Comparison of ENCODE assay signal across 8 cellular contexts in genomic region chr22:37544955-37545702, GRCh38. TPM values are rescaled to one million over a fixed set of nuclear protein-coding genes. Genes with fewer than 3 reads are reported as not detected.
DNase-seq lines count a peak whose midpoint lies in the region; ATAC-seq, FAIRE-seq and TF ChIP-seq lines count a peak whose summit lies in the region.

No MANE protein-coding gene starts in this region.

- H3K79me2 ChIP-seq in mammary epithelial cell (ENCODE audit: insufficient read depth, low read length) (no peaks in the 10 kb centered on the region), keratinocyte (ENCODE audit: control insufficient read depth, insufficient read depth, low read length) (no peaks in the 10 kb centered on the region)

- 45% methylated on average over 6 of the region's 11 CpGs for WGBS in mammary epithelial cell (ENCODE audit: low coverage, missing lambda C conversion rate)

- FAIRE-seq in keratinocyte (lab: Jason Lieb, UNC): peak; percentile 64

- H3K27me3 ChIP-seq in mammary epithelial cell (ENCODE audit: insufficient read depth, low read length) (no peaks in the 10 kb centered on the region), keratinocyte (ENCODE audit: control insufficient read depth, extremely low read depth, insufficient read depth, low read length) (no peaks in the 10 kb centered on the region)

- intact Hi-C loops in mammary epithelial cell (cut with micrococcal nuclease): loop anchor here (1.0 to 5.0 kb wide), 4 partner anchors 18 to 232 kb away; no protein-coding TSS in a partner anchor

- no peaks in the 10 kb centered on the region for H3K36me3 Mint-ChIP-seq in T-cell

- H4K20me1 ChIP-seq in mammary epithelial cell (ENCODE audit: insufficient read depth, low read length) (no peaks in the 10 kb centered on the region), keratinocyte (ENCODE audit: control insufficient read depth, extremely low read depth, insufficient read depth, low read length) (no peaks in the 10 kb centered on the region)

- POLR2A ChIA-PET in T-cell (lab: Charles Lee): no interaction called here

- CTCF ChIA-PET in T-cell (lab: Charles Lee): interaction anchor here in 1 of 2 donors (0.6 to 1.2 kb wide), 3 partner anchors 17 to 84 kb away, joined by 3 to 5 read pairs (median 3); no protein-coding TSS in a partner anchor
- CTCF ChIA-PET in mammary epithelial cell (lab: Charles Lee; ENCODE audit: low non-redundant PET): no interaction called here

- DNase-seq in AG09319 (ENCODE audit: extremely low read depth, low read depth) (no peak), HCEC 1CT (peak; percentile 46), T-cell (peak in 19 of 34 experiments; percentile 11 to 52 (median 34)), mammary epithelial cell (peak; percentile 80), keratinocyte (ENCODE audit: low read depth, low spot score) (no peak)
- peak; percentile 42 to 43 for DNase-seq in stimulated activated CD4-positive, alpha-beta T cell treated with anti-CD3 and anti-CD28 coated beads, Interleukin-1b, Interleukin-23, amount 100 ng/mL, for 4 hours (ENCODE audit: low read depth in 2 of 2)

- in situ Hi-C loops in mammary epithelial cell (cut with MboI; ENCODE audit: low sequenced_read_pairs in 2 of 2): no loop called here

- dilution Hi-C loops in mammary epithelial cell (cut with HindIII; ENCODE audit: low sequenced_read_pairs): loop anchor here (5.0 kb wide), 2 partner anchors 48 to 202 kb away; no protein-coding TSS in a partner anchor
- dilution Hi-C loops in keratinocyte (cut with MboI; ENCODE audit: extremely low pct_ligation_motif_present, low sequenced_read_pairs): no loop called here

- H3K4me3 ChIP-seq in mammary epithelial cell (replicated peaks in 1 of 3; ENCODE audit: insufficient read depth in 1 of 3, low read depth in 2 of 3, low read length in 3 of 3) (no peak overlapping the region), keratinocyte (ENCODE audit: control insufficient read depth in 2 of 3, extremely low read depth in 1 of 3, insufficient read depth in 2 of 3, low read depth in 1 of 3, low read length in 3 of 3) (peak overlapping the region; percentile 38 to 43 (median 39))

- peaks cover 14 to 24% (median 18%) of the 10 kb centered on the region in 3 donors for H3K4me1 Mint-ChIP-seq in T-cell

- no peaks in the 10 kb centered on the region for H3K36me3 ChIP-seq in mammary epithelial cell (ENCODE audit: insufficient read depth, low read length)
- H3K36me3 ChIP-seq in keratinocyte (ENCODE audit: control insufficient read depth in 2 of 2, extremely low read depth in 1 of 2, insufficient read depth in 2 of 2, low read length in 2 of 2): no peaks in the 10 kb centered on the region

- H3K4me3 Mint-ChIP-seq in T-cell: no peak overlapping the region

- peaks cover 9 to 12% of the 10 kb centered on the region in 2 donors for H3K27me3 Mint-ChIP-seq in T-cell

- no peaks in the 10 kb centered on the region for H3K9me3 Mint-ChIP-seq in T-cell

- H2AFZ ChIP-seq in mammary epithelial cell (ENCODE audit: low read depth, low read length) (peak overlapping the region; percentile 80), keratinocyte (ENCODE audit: control insufficient read depth, low read length) (no peak overlapping the region)

- peak overlapping the region; percentile 66 for H3K27ac ChIP-seq in mammary epithelial cell (ENCODE audit: insufficient read depth, low read depth, low read length)
- peak overlapping the region; percentile 83 for H3K27ac ChIP-seq in keratinocyte (ENCODE audit: control insufficient read depth, insufficient read depth, low read length)

- H3K4me1 ChIP-seq in mammary epithelial cell (ENCODE audit: insufficient read depth, low read length) (peaks cover 51% of the 10 kb centered on the region), keratinocyte (ENCODE audit: control insufficient read depth, extremely low read depth, insufficient read depth, low read length) (peaks cover 54% of the 10 kb centered on the region)

- H3K27ac Mint-ChIP-seq in T-cell: no peak overlapping the region

- H3K9me1 ChIP-seq in keratinocyte (ENCODE audit: control insufficient read depth, extremely low read depth, insufficient read depth, low read length): no peaks in the 10 kb centered on the region

- ATAC-seq in T-cell (replicated peaks in 1 of 4): peak; percentile 34 to 60 (median 53)
- ATAC-seq in GM21390 (IDR thresholded peaks at IDR 0.05; ENCODE audit: unreplicated experiment): no peak
- ATAC-seq in GM21447 (IDR thresholded peaks at IDR 0.05; ENCODE audit: unreplicated experiment): no peak

- H3K4me2 ChIP-seq in mammary epithelial cell (ENCODE audit: insufficient read depth, low read depth, low read length) (peak overlapping the region; percentile 70), keratinocyte (ENCODE audit: control insufficient read depth, extremely low read depth, insufficient read depth, low read depth, low read length) (peak overlapping the region; percentile 77)

- H3K9me3 ChIP-seq in mammary epithelial cell (replicated peaks; ENCODE audit: insufficient read depth, low read length): no peaks in the 10 kb centered on the region
- H3K9me3 ChIP-seq in keratinocyte (ENCODE audit: control insufficient read depth, low read depth, low read length): no peaks in the 10 kb centered on the region

- TF ChIP-seq CTCF in AG09319 (IDR thresholded peaks at IDR 0.05; ENCODE audit: low read depth, low read length) (peak; percentile 91), mammary epithelial cell (conservative IDR thresholded peaks at IDR 0.05 in 1 of 2, IDR thresholded peaks at IDR 0.05 in 1 of 2; ENCODE audit: extremely low read depth in 1 of 2, insufficient read depth in 1 of 2, low read depth in 1 of 2, low read length in 2 of 2) (peak; percentile 79 to 83), keratinocyte (optimal IDR thresholded peaks at IDR 0.05 in 1 of 3, IDR thresholded peaks at IDR 0.05 in 1 of 3, conservative IDR thresholded peaks at IDR 0.05 in 1 of 3; ENCODE audit: extremely low read depth in 1 of 3, insufficient read depth in 2 of 3, low read length in 3 of 3) (peak; percentile 83 to 92 (median 85))

- no TSS peak for BruUV-seq in mammary epithelial cell (replicated peaks; lab: Mats Ljungman, UMichigan)

- peak overlapping the region; percentile 54 for H3K9ac ChIP-seq in mammary epithelial cell (ENCODE audit: insufficient read depth, low read length)
- peak overlapping the region; percentile 66 for H3K9ac ChIP-seq in keratinocyte (ENCODE audit: control insufficient read depth, extremely low read depth, insufficient read depth, low read length)

RNA-seq across cellular contexts. Expression of gene CDC42EP1, which starts 15.2 kb away (rescaled TPM):
- total RNA-seq in T-cell (under 1 TPM in 3 of 5 donors, not detected in 2; 0.47 to 0.73 (median 0.62) TPM), mammary epithelial cell (10 to 100 TPM; 17.5 to 98.4 TPM)
- polyA plus RNA-seq in mammary epithelial cell (12.7 TPM), keratinocyte (10.5 to 18.4 TPM (median 13.5 TPM) in 3 replicates)
- polyA minus RNA-seq in mammary epithelial cell (32.2 TPM), keratinocyte (7.8 to 54.4 TPM (median 10.1 TPM) in 3 replicates)
- polyA plus RNA-seq in keratinocyte (2011; ENCODE audit: low read depth): 6.4 TPM
- 11.7 and 31.5 TPM in 2 replicates for polyA plus RNA-seq in keratinocyte (2011; cell fraction: cytosol; rRNA removed)
- 16.0 and 26.2 TPM in 2 replicates for polyA plus RNA-seq in keratinocyte (2011; cell fraction: nucleus; rRNA removed)
- polyA plus RNA-seq in keratinocyte (2012; ENCODE audit: low replicate concordance): 41.6 and 60.2 TPM in 2 replicates
- 45.7 TPM for polyA minus RNA-seq in keratinocyte (2011; cell fraction: cytosol; rRNA and poly(A)+ RNA removed)
- polyA minus RNA-seq in keratinocyte (2011; cell fraction: nucleus; rRNA and poly(A)+ RNA removed): 16.0 and 17.5 TPM in 2 replicates

RNA-seq across cellular contexts. Expression of gene CARD10, which starts 25.9 kb away (rescaled TPM):
- total RNA-seq in T-cell: under 1 TPM in 4 of 5 donors, not detected in 1; 0.44 to 0.79 (median 0.52) TPM
- total RNA-seq in mammary epithelial cell: 100 to 1,000 TPM in 1 of 2 donors, 10 to 100 TPM in 1; 62.0 to 152 TPM
- polyA plus RNA-seq in mammary epithelial cell: 71.0 TPM
- 118 TPM for polyA minus RNA-seq in mammary epithelial cell
- 32.2 to 50.8 TPM (median 40.1 TPM) in 3 replicates for polyA plus RNA-seq in keratinocyte
- polyA plus RNA-seq in keratinocyte (2011; ENCODE audit: low read depth): 13.2 TPM
- 26.8 and 49.6 TPM in 2 replicates for polyA plus RNA-seq in keratinocyte (2011; cell fraction: cytosol; rRNA removed)
- polyA plus RNA-seq in keratinocyte (2011; cell fraction: nucleus; rRNA removed): 58.9 and 89.7 TPM in 2 replicates
- 22.8 and 71.2 TPM in 2 replicates for polyA plus RNA-seq in keratinocyte (2012; ENCODE audit: low replicate concordance)
- polyA minus RNA-seq in keratinocyte: 59.5 to 125 TPM (median 69.7 TPM) in 3 replicates
- polyA minus RNA-seq in keratinocyte (2011; cell fraction: cytosol; rRNA and poly(A)+ RNA removed): 127 TPM
- 55.1 and 62.4 TPM in 2 replicates for polyA minus RNA-seq in keratinocyte (2011; cell fraction: nucleus; rRNA and poly(A)+ RNA removed)

RNA-seq across cellular contexts. Expression of gene LGALS2, which starts 34.8 kb away (rescaled TPM):
- total RNA-seq in T-cell (1 to 10 TPM in 1 of 5 donors, under 1 TPM in 1, not detected in 3; 0.63 to 1.4 TPM), mammary epithelial cell (not detected)
- polyA plus RNA-seq in mammary epithelial cell (not detected), keratinocyte (not detected in 3 replicates)
- polyA minus RNA-seq in mammary epithelial cell (not detected), keratinocyte (not detected in 3 replicates)
- not detected for polyA plus RNA-seq in keratinocyte (2011; ENCODE audit: low read depth)
- polyA plus RNA-seq in keratinocyte (2011; cell fraction: cytosol; rRNA removed): not detected in 2 replicates
- polyA plus RNA-seq in keratinocyte (2011; cell fraction: nucleus; rRNA removed): not detected in 2 replicates
- polyA plus RNA-seq in keratinocyte (2012; ENCODE audit: low replicate concordance): not detected in 2 replicates
- not detected for polyA minus RNA-seq in keratinocyte (2011; cell fraction: cytosol; rRNA and poly(A)+ RNA removed)
- polyA minus RNA-seq in keratinocyte (2011; cell fraction: nucleus; rRNA and poly(A)+ RNA removed): not detected in 2 replicates

RNA-seq across cellular contexts. Expression of gene MFNG, which starts 58.9 kb away (rescaled TPM):
- 100 to 1,000 TPM; 153 to 296 (median 268) TPM for total RNA-seq in T-cell
- 10 to 100 TPM in 1 of 2 donors, 1 to 10 TPM in 1; 3.5 to 48.9 TPM for total RNA-seq in mammary epithelial cell
- 6.0 TPM for polyA plus RNA-seq in mammary epithelial cell
- polyA minus RNA-seq in mammary epithelial cell: not detected
- polyA plus RNA-seq in keratinocyte: 4.1 to 5.9 TPM (median 5.8 TPM) in 3 replicates
- polyA plus RNA-seq in keratinocyte (2011; ENCODE audit: low read depth): 2.5 TPM
- 1.1 and 2.0 TPM in 2 replicates for polyA plus RNA-seq in keratinocyte (2011; cell fraction: cytosol; rRNA removed)
- polyA plus RNA-seq in keratinocyte (2011; cell fraction: nucleus; rRNA removed): 31.3 and 35.6 TPM in 2 replicates
- 3.8 and 3.9 TPM in 2 replicates for polyA plus RNA-seq in keratinocyte (2012; ENCODE audit: low replicate concordance)
- 4.7 to 7.7 TPM (median 4.8 TPM) in 3 replicates for polyA minus RNA-seq in keratinocyte
- polyA minus RNA-seq in keratinocyte (2011; cell fraction: cytosol; rRNA and poly(A)+ RNA removed): 1.5 TPM
- polyA minus RNA-seq in keratinocyte (2011; cell fraction: nucleus; rRNA and poly(A)+ RNA removed): 8.4 and 12.4 TPM in 2 replicates

Comparison
In these comparisons a context has a peak if more than half of its experiments do, and no peak if none do; other contexts are left out.
1. DNase-seq: peak in HCEC 1CT (single experiment), T-cell (19 of 34), mammary epithelial cell (single experiment) and stimulated activated CD4-positive, alpha-beta T cell treated with anti-CD3 and anti-CD28 coated beads, Interleukin-1b, Interleukin-23, amount 100 ng/mL, for 4 hours (2 of 2); none in AG09319 (single experiment) and keratinocyte (single experiment).
2. ATAC-seq: peak in T-cell (4 of 4); none in GM21390 (single experiment) and GM21447 (single experiment).
3. H3K4me3 ChIP-seq: peak in keratinocyte (3 of 3); none in mammary epithelial cell (0 of 3).
4. RNA of gene CDC42EP1, which starts 15.2 kb away (total RNA-seq): 17.5 to 98.4 TPM in mammary epithelial cell; 0.47 to 0.73 TPM in T-cell; every median in the first group is over 10 times any median in the second.
5. RNA of gene CARD10, which starts 25.9 kb away (total RNA-seq): 62.0 to 152 TPM in mammary epithelial cell; 0.44 to 0.79 TPM in T-cell; every median in the first group is over 10 times any median in the second.
6. Peak in every context shown above with its lines, with median percentiles within 50 percentile points of each other: CTCF ChIP-seq.